1 cellular context compared by ENCODE assay signal in genomic region chr15:44728576-44729393, GRCh38.
TF ChIP-seq lines count a peak whose summit lies in the region.

No MANE protein-coding gene starts in this region.

TF ChIP-seq in HepG2, 621 proteins besides CTCF, POLR2A, EP300 and RAD21 (continued from another document and continues in another):
- TF ChIP-seq MAX (IDR thresholded peaks at IDR 0.05) (peak; percentile 38; the same call in 1 of the 2 replicates), ZNF615 (CRISPR knock-in tag; IDR thresholded peaks at IDR 0.05; ENCODE audit: borderline replicate concordance) (no peak), ZBTB34 (CRISPR knock-in tag; IDR thresholded peaks at IDR 0.05) (no peak), IRX3 (CRISPR knock-in tag; IDR thresholded peaks at IDR 0.05; ENCODE audit: borderline replicate concordance, low read depth) (no peak), MLX (CRISPR knock-in tag; IDR thresholded peaks at IDR 0.05) (no peak), HBP1 (CRISPR knock-in tag; IDR thresholded peaks at IDR 0.05; ENCODE audit: low read depth) (no peak), ZNF580 (CRISPR knock-in tag; IDR thresholded peaks at IDR 0.05; ENCODE audit: borderline replicate concordance, low read depth) (peak; percentile 41; the same call in 1 of the 2 replicates), ZNF574 (CRISPR knock-in tag; IDR thresholded peaks at IDR 0.05) (no peak), THAP9 (CRISPR knock-in tag; IDR thresholded peaks at IDR 0.05; ENCODE audit: borderline replicate concordance) (peak; percentile 70; the same call in 1 of the 2 replicates), ZNF326 (CRISPR knock-in tag; IDR thresholded peaks at IDR 0.05; ENCODE audit: borderline replicate concordance) (no peak), HNRNPH1 (optimal IDR thresholded peaks at IDR 0.05; ENCODE audit: low read depth, low read length) (no peak), PLRG1 (conservative IDR thresholded peaks at IDR 0.05) (no peak), MAZ (IDR thresholded peaks at IDR 0.05; ENCODE audit: borderline replicate concordance, low read depth, low read length) (peak; percentile 83), MAZ (CRISPR knock-in tag; IDR thresholded peaks at IDR 0.05; ENCODE audit: low read depth) (peak; percentile 22; the same call in 1 of the 2 replicates), ELK4 (CRISPR knock-in tag; IDR thresholded peaks at IDR 0.05; ENCODE audit: borderline replicate concordance) (no peak), ZNF331 (CRISPR knock-in tag; IDR thresholded peaks at IDR 0.05) (no peak), FOSL1 (CRISPR knock-in tag; IDR thresholded peaks at IDR 0.05; ENCODE audit: borderline replicate concordance) (peak; percentile 52; the same call in 1 of the 2 replicates), SPEN (CRISPR knock-in tag; IDR thresholded peaks at IDR 0.05; ENCODE audit: low read depth) (peak; percentile 31; the same call in 1 of the 2 replicates), MTA1 (CRISPR knock-in tag; IDR thresholded peaks at IDR 0.05; ENCODE audit: borderline replicate concordance) (peak; percentile 50; the same call in 1 of the 2 replicates), GMEB1 (CRISPR knock-in tag; IDR thresholded peaks at IDR 0.05; ENCODE audit: borderline replicate concordance) (no peak), ZFP1 (CRISPR knock-in tag; IDR thresholded peaks at IDR 0.05) (peak; percentile 46; the same call in 1 of the 2 replicates), MTERF4 (CRISPR knock-in tag; IDR thresholded peaks at IDR 0.05) (no peak), ZNF329 (CRISPR knock-in tag; IDR thresholded peaks at IDR 0.05; ENCODE audit: low read depth) (no peak; the same call in 1 of the 2 replicates), CENPBD1 (CRISPR knock-in tag; IDR thresholded peaks at IDR 0.05; ENCODE audit: borderline replicate concordance, low read depth) (no peak), ZNF550 (CRISPR knock-in tag; IDR thresholded peaks at IDR 0.05; ENCODE audit: borderline replicate concordance) (no peak), SOX6 (IDR thresholded peaks at IDR 0.05) (no peak), SOX6 (CRISPR knock-in tag; IDR thresholded peaks at IDR 0.05) (peak; percentile 50), NRL (CRISPR knock-in tag; IDR thresholded peaks at IDR 0.05; ENCODE audit: borderline replicate concordance) (peak; percentile 62; the same call in 1 of the 2 replicates), ZNF362 (CRISPR knock-in tag; IDR thresholded peaks at IDR 0.05; ENCODE audit: borderline replicate concordance) (peak; percentile 41; the same call in 1 of the 2 replicates), ZBTB7B (CRISPR knock-in tag; IDR thresholded peaks at IDR 0.05) (peak; percentile 44; the same call in 1 of the 2 replicates), YY1 (IDR thresholded peaks at IDR 0.05; ENCODE audit: insufficient read depth, insufficient replicate concordance, low read depth, low read length) (peak; percentile 21), TERF1 (CRISPR knock-in tag; IDR thresholded peaks at IDR 0.05) (no peak), BRD4 (CRISPR knock-in tag; IDR thresholded peaks at IDR 0.05) (no peak; the same call in 1 of the 2 replicates), MXI1 (IDR thresholded peaks at IDR 0.05; ENCODE audit: borderline replicate concordance, low read depth, low read length) (peak; percentile 45; the same call in 1 of the 3 replicates), CHD2 (IDR thresholded peaks at IDR 0.05; ENCODE audit: low read depth, low read length) (0 out of 2 replicates have a peak, but pooled peaks have one; percentile 7), SALL2 (CRISPR knock-in tag; IDR thresholded peaks at IDR 0.05) (peak; percentile 67), CERS6 (CRISPR knock-in tag; IDR thresholded peaks at IDR 0.05) (no peak), ASH2L (IDR thresholded peaks at IDR 0.05; ENCODE audit: insufficient read length, low read depth, low read length) (peak; percentile 26), SCMH1 (CRISPR knock-in tag; IDR thresholded peaks at IDR 0.05; ENCODE audit: borderline replicate concordance) (no peak), ZNF530 (CRISPR knock-in tag; IDR thresholded peaks at IDR 0.05; ENCODE audit: low read depth) (no peak), MYC (CRISPR knock-in tag; IDR thresholded peaks at IDR 0.05; ENCODE audit: borderline replicate concordance) (peak; percentile 43; the same call in 1 of the 2 replicates), SMAD1 (CRISPR knock-in tag; IDR thresholded peaks at IDR 0.05; ENCODE audit: borderline replicate concordance, low read depth) (no peak)
